In the genomic region with DNA sequence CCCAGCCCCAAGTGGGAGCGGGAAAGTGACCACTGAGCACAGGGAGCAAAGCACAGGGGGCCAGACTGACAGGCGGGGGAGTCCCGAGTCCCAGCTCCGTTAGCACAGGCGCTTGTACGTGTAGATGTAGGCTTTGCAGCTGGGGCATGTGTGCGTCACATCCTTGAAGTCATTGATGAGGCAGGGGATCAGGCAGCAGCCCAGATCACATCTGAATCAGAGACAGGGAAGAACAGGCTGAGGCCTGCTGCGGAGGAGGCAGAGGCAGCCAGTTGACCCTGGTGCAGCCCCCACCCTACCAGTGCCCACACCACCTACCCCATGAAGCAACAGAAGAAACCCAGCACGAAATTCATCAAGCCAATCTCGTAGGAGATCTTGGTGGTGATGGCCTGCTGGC, we compare ENCODE assay signal across 21 cellular contexts. TPM values are rescaled to one million over a fixed set of nuclear protein-coding genes. Genes with fewer than 3 reads are reported as not detected.
DNase-seq lines count a peak whose midpoint lies in the region; ATAC-seq lines count a peak whose summit lies in the region.
"Had no signal": no experiment of that assay in that cellular context is flagged by ENCODE, and none has a peak within 500 bp of the region (broad histone marks: within the 10 kb centered on the region; RNA-seq: fewer than 3 reads in every experiment).

No MANE protein-coding gene starts in this region.

- H3K27ac Mint-ChIP-seq in activated naive CD4-positive, alpha-beta T cell treated with anti-CD3 and anti-CD28 coated beads, Interleukin-2, amount 10 ng/mL, durations not matched to agents 7 days and 5 days = peak overlapping the region; percentile 76
- no peak overlapping the region for H3K27ac Mint-ChIP-seq in activated naive CD4-positive, alpha-beta T cell treated with anti-CD3 and anti-CD28 coated beads for 36 hours
- H3K27ac Mint-ChIP-seq in activated naive CD8-positive, alpha-beta T cell treated with anti-CD3 and anti-CD28 coated beads, Interleukin-2, amount 50 U/mL, for 24 hours = peak overlapping the region; percentile 27

- no peak for DNase-seq in activated naive CD4-positive, alpha-beta T cell treated with anti-CD3 and anti-CD28 coated beads, Interleukin-2, amount 10 ng/mL, durations not matched to agents 7 days and 5 days
- DNase-seq in activated naive CD4-positive, alpha-beta T cell treated with anti-CD3 and anti-CD28 coated beads for 36 hours = no peak
- DNase-seq in activated naive CD8-positive, alpha-beta T cell treated with anti-CD3 and anti-CD28 coated beads, Interleukin-2, amount 50 U/mL, for 24 hours = no peak
- DNase-seq in aorta = peak; percentile 29 to 59
- DNase-seq in activated CD4-positive, CD25-positive, alpha-beta regulatory T cell treated with anti-CD3 and anti-CD28 coated beads, Interleukin-2, amount 50 U/mL, for 72 hours = no peak
- no peak for DNase-seq in middle frontal gyrus (ENCODE audit: extremely low spot score, low spot score)
- no peak for DNase-seq in NCI-H187 treated with DMSO at 0.1 percent for 48 hours (lab: John Stamatoyannopoulos, UW)
- DNase-seq: ACHN; activated CD4-positive, alpha-beta T cell treated with anti-CD3 and anti-CD28 coated beads, Interleukin-2, amount 50 U/mL, for 1 hour; anterior cingulate cortex; Karpas-422; mammary epithelial cell; NCI-H1105; NCI-H82; stimulated activated CD4-positive, alpha-beta T cell treated with anti-CD3 and anti-CD28 coated beads, Interleukin-12 subunit alpha, Interleukin-12 subunit beta, amount 100 ng/mL, for 4 hours; upper lobe of right lung had no signal

- H3K4me1 ChIP-seq in aorta (ENCODE audit: control insufficient read depth in 1 of 2, insufficient read depth in 2 of 2, low read length in 2 of 2) = no peaks in the 10 kb centered on the region

- H3K4me3 Mint-ChIP-seq in activated naive CD4-positive, alpha-beta T cell treated with anti-CD3 and anti-CD28 coated beads, Interleukin-2, amount 10 ng/mL, durations not matched to agents 7 days and 5 days = no peak overlapping the region
- no peak overlapping the region for H3K4me3 Mint-ChIP-seq in activated naive CD4-positive, alpha-beta T cell treated with anti-CD3 and anti-CD28 coated beads for 36 hours
- H3K4me3 Mint-ChIP-seq in activated naive CD8-positive, alpha-beta T cell treated with anti-CD3 and anti-CD28 coated beads, Interleukin-2, amount 50 U/mL, for 24 hours = no peak overlapping the region
- H3K4me3 Mint-ChIP-seq: stimulated activated memory B cell treated with anti-CD40 and anti-IgM and Interleukin-4, amounts not matched to agents 10 μg/mL and 1 μg/mL and 100 μg/mL, for 72 hours had no signal

- no peaks in the 10 kb centered on the region for H3K9me3 ChIP-seq in aorta (ENCODE audit: control insufficient read depth, low read length)
- H3K9me3 ChIP-seq: esophagus muscularis mucosa, upper lobe of right lung had no signal

- H3K36me3 Mint-ChIP-seq in activated naive CD4-positive, alpha-beta T cell treated with anti-CD3 and anti-CD28 coated beads, Interleukin-2, amount 10 ng/mL, durations not matched to agents 7 days and 5 days = peaks cover 57% of the 10 kb centered on the region
- peaks cover 22% of the 10 kb centered on the region for H3K36me3 Mint-ChIP-seq in activated naive CD4-positive, alpha-beta T cell treated with anti-CD3 and anti-CD28 coated beads for 36 hours (ENCODE audit: low read depth)
- peaks cover 26% of the 10 kb centered on the region for H3K36me3 Mint-ChIP-seq in activated naive CD8-positive, alpha-beta T cell treated with anti-CD3 and anti-CD28 coated beads, Interleukin-2, amount 50 U/mL, for 24 hours (ENCODE audit: low read depth)

- H3K27ac ChIP-seq in layer of hippocampus (ENCODE audit: low read depth, low read length) = peak overlapping the region; percentile 47
- H3K27ac ChIP-seq in aorta (ENCODE audit: low read depth in 1 of 2, low read length in 2 of 2) = no peak overlapping the region
- H3K27ac ChIP-seq: SK-N-MC, upper lobe of right lung had no signal

- no peak overlapping the region for H3K4me3 ChIP-seq in aorta (ENCODE audit: low read length in 2 of 2)
- H3K4me3 ChIP-seq: esophagus muscularis mucosa, SK-N-MC, upper lobe of right lung had no signal

- 88 to 91% methylated on average over 10 of the region's 10 CpGs for WGBS in aorta, 2 donors

- CTCF ChIA-PET in activated naive CD4-positive, alpha-beta T cell treated with anti-CD3 and anti-CD28 coated beads, Interleukin-2, amount 10 ng/mL, durations not matched to agents 7 days and 5 days (lab: Charles Lee) = no interaction called here
- CTCF ChIA-PET in activated naive CD4-positive, alpha-beta T cell treated with anti-CD3 and anti-CD28 coated beads for 36 hours (lab: Charles Lee) = interaction anchor here (1.6 kb wide), 1 partner anchor 36 kb away, joined by 5 read pairs; no protein-coding TSS in a partner anchor

- no peaks in the 10 kb centered on the region for H3K9me3 Mint-ChIP-seq in activated naive CD4-positive, alpha-beta T cell treated with anti-CD3 and anti-CD28 coated beads, Interleukin-2, amount 10 ng/mL, durations not matched to agents 7 days and 5 days
- no peaks in the 10 kb centered on the region for H3K9me3 Mint-ChIP-seq in activated naive CD4-positive, alpha-beta T cell treated with anti-CD3 and anti-CD28 coated beads for 36 hours
- no peaks in the 10 kb centered on the region for H3K9me3 Mint-ChIP-seq in activated naive CD8-positive, alpha-beta T cell treated with anti-CD3 and anti-CD28 coated beads, Interleukin-2, amount 50 U/mL, for 24 hours
- H3K9me3 Mint-ChIP-seq: stimulated activated memory B cell treated with anti-CD40 and anti-IgM and Interleukin-4, amounts not matched to agents 10 μg/mL and 1 μg/mL and 100 μg/mL, for 72 hours had no signal

- H3K36me3 ChIP-seq in aorta (ENCODE audit: control insufficient read depth in 1 of 2, insufficient read depth in 2 of 2, low read length in 1 of 2) = peaks cover 0 to 4% of the 10 kb centered on the region in 2 donors

- intact Hi-C loops in activated naive CD4-positive, alpha-beta T cell treated with anti-CD3 and anti-CD28 coated beads for 36 hours (cut with micrococcal nuclease) = no loop called here
- intact Hi-C loops in aorta (cut with DNase I) = no loop called here

- H3K4me1 Mint-ChIP-seq in activated naive CD4-positive, alpha-beta T cell treated with anti-CD3 and anti-CD28 coated beads, Interleukin-2, amount 10 ng/mL, durations not matched to agents 7 days and 5 days = peaks cover 58% of the 10 kb centered on the region
- H3K4me1 Mint-ChIP-seq in activated naive CD4-positive, alpha-beta T cell treated with anti-CD3 and anti-CD28 coated beads for 36 hours (ENCODE audit: low read depth) = peaks cover 29% of the 10 kb centered on the region
- peaks cover 50% of the 10 kb centered on the region for H3K4me1 Mint-ChIP-seq in activated naive CD8-positive, alpha-beta T cell treated with anti-CD3 and anti-CD28 coated beads, Interleukin-2, amount 50 U/mL, for 24 hours

- no peak for ATAC-seq in activated naive CD8-positive, alpha-beta T cell treated with anti-CD3 and anti-CD28 coated beads, Interleukin-2, amount 50 U/mL, for 24 hours
- ATAC-seq in aorta (ENCODE audit: low FRiP score) = no peak
- ATAC-seq: stimulated activated memory B cell treated with anti-CD40 and anti-IgM and Interleukin-4, amounts not matched to agents 10 μg/mL and 1 μg/mL and 100 μg/mL, for 72 hours; upper lobe of right lung had no signal

- no peaks in the 10 kb centered on the region for H3K27me3 Mint-ChIP-seq in activated naive CD4-positive, alpha-beta T cell treated with anti-CD3 and anti-CD28 coated beads, Interleukin-2, amount 10 ng/mL, durations not matched to agents 7 days and 5 days
- no peaks in the 10 kb centered on the region for H3K27me3 Mint-ChIP-seq in activated naive CD4-positive, alpha-beta T cell treated with anti-CD3 and anti-CD28 coated beads for 36 hours (ENCODE audit: low read depth)
- no peaks in the 10 kb centered on the region for H3K27me3 Mint-ChIP-seq in activated naive CD8-positive, alpha-beta T cell treated with anti-CD3 and anti-CD28 coated beads, Interleukin-2, amount 50 U/mL, for 24 hours
- H3K27me3 Mint-ChIP-seq: stimulated activated memory B cell treated with anti-CD40 and anti-IgM and Interleukin-4, amounts not matched to agents 10 μg/mL and 1 μg/mL and 100 μg/mL, for 72 hours had no signal

- no peaks in the 10 kb centered on the region for H3K27me3 ChIP-seq in layer of hippocampus (ENCODE audit: control insufficient read depth, insufficient read depth, low read length)
- H3K27me3 ChIP-seq in aorta (ENCODE audit: control insufficient read depth in 1 of 2, insufficient read depth in 2 of 2, low read length in 1 of 2) = no peaks in the 10 kb centered on the region
- H3K27me3 ChIP-seq: esophagus muscularis mucosa, upper lobe of right lung had no signal

RNA-seq across cellular contexts. Expression of a gene that starts 26.1 kb away (rescaled TPM):
- total RNA-seq in activated naive CD4-positive, alpha-beta T cell treated with anti-CD3 and anti-CD28 coated beads for 36 hours = 10 to 100 TPM; 31.9 to 35.7 TPM
- 10 to 100 TPM; 23.6 to 34.7 TPM for total RNA-seq in aorta
- polyA plus RNA-seq in aorta = 10 to 100 TPM; 12.5 to 18.4 TPM

RNA-seq across cellular contexts. Expression of a gene that starts 36.3 kb away (rescaled TPM):
- 10 to 100 TPM; 46.8 to 49.3 TPM for total RNA-seq in activated naive CD4-positive, alpha-beta T cell treated with anti-CD3 and anti-CD28 coated beads for 36 hours
- total RNA-seq in aorta = 10 to 100 TPM; 25.1 to 28.6 TPM
- 10 to 100 TPM; 24.3 to 33.6 TPM for polyA plus RNA-seq in aorta

RNA-seq across cellular contexts. Expression of a gene that starts 38.0 kb away (rescaled TPM):
- 10 to 100 TPM; 30.5 to 30.8 TPM for total RNA-seq in activated naive CD4-positive, alpha-beta T cell treated with anti-CD3 and anti-CD28 coated beads for 36 hours
- total RNA-seq in aorta = 10 to 100 TPM; 23.5 to 28.9 TPM
- polyA plus RNA-seq in aorta = 10 to 100 TPM; 28.2 to 69.1 TPM

RNA-seq across cellular contexts. Expression of a gene that starts 43.7 kb away (rescaled TPM):
- total RNA-seq in activated naive CD4-positive, alpha-beta T cell treated with anti-CD3 and anti-CD28 coated beads for 36 hours = under 1 TPM; 0.07 to 0.30 TPM
- total RNA-seq in aorta = under 1 TPM; 0.13 to 0.24 TPM
- not detected for polyA plus RNA-seq in aorta
- total RNA-seq: Daoy, esophagus muscularis mucosa had no signal
- polyA plus RNA-seq: mammary epithelial cell had no signal

Comparison
In these comparisons a context has a peak if more than half of its experiments do, and no peak if none do; other contexts are left out.
1. DNase-seq: peak in aorta (2 of 2); none in activated naive CD4-positive, alpha-beta T cell treated with anti-CD3 and anti-CD28 coated beads, Interleukin-2, amount 10 ng/mL, durations not matched to agents 7 days and 5 days (single experiment), activated naive CD4-positive, alpha-beta T cell treated with anti-CD3 and anti-CD28 coated beads for 36 hours (single experiment), activated naive CD8-positive, alpha-beta T cell treated with anti-CD3 and anti-CD28 coated beads, Interleukin-2, amount 50 U/mL, for 24 hours (single experiment), activated CD4-positive, CD25-positive, alpha-beta regulatory T cell treated with anti-CD3 and anti-CD28 coated beads, Interleukin-2, amount 50 U/mL, for 72 hours (single experiment), middle frontal gyrus (single experiment) and NCI-H187 treated with DMSO at 0.1 percent for 48 hours (single experiment).